Comparison of ENCODE assay signal across 8 cellular contexts in the genomic region with DNA sequence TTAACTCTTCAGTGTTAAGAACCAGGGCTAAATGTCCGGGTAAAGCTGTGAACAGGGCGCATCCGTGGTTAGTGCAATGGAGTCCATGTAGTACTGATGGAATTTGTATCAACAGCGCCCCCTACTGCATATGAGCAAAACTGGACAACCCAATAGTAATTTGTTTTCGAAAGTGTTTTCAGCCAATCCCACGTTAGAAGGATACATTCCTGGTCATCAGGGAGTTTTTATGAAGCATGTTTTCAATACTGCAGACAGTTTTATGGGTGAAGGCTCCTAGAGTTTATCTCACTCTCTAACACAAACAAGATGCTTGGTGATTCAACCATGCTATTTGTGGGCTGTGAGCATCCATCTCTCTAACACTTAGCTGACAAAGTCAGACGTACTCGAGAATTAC. TPM values are rescaled to one million over a fixed set of nuclear protein-coding genes. Genes with fewer than 3 reads are reported as not detected.
DNase-seq lines count a peak whose midpoint lies in the region; ATAC-seq and TF ChIP-seq lines count a peak whose summit lies in the region.

No MANE protein-coding gene starts in this region.

- no peaks in the 10 kb centered on the region for H3K79me2 ChIP-seq in SK-N-SH (ENCODE audit: insufficient read depth)

- H3K27me3 Mint-ChIP-seq in activated CD4-positive, alpha-beta memory T cell treated with anti-CD3 and anti-CD28 coated beads for 36 hours, result peaks cover 22% of the 10 kb centered on the region

- ATAC-seq in SK-N-SH treated with all-trans-retinoic acid at 6 μM for 48 hours, result no peak
- ATAC-seq in GM18873 (IDR thresholded peaks at IDR 0.05; ENCODE audit: low FRiP score, unreplicated experiment), result no peak

- no peak overlapping the region for H2AFZ ChIP-seq in SK-N-SH (ENCODE audit: low read depth)

- TF ChIP-seq POLR2A in stomach (IDR thresholded peaks at IDR 0.05), result no peak

- no peak for TF ChIP-seq EP300 in SK-N-SH (IDR thresholded peaks at IDR 0.05; ENCODE audit: borderline replicate concordance in 1 of 2, low read depth in 1 of 2, low read length in 1 of 2)
- TF ChIP-seq EP300 in stomach (IDR thresholded peaks at IDR 0.05), result no peak

- TF ChIP-seq CTCF in SK-N-SH (IDR thresholded peaks at IDR 0.05) (peak; percentile 66), stomach (IDR thresholded peaks at IDR 0.05) (peak in 3 of 7 experiments; percentile 23 to 40 (median 37))

- no peaks in the 10 kb centered on the region for H3K9me3 Mint-ChIP-seq in activated CD4-positive, alpha-beta memory T cell treated with anti-CD3 and anti-CD28 coated beads for 36 hours

- POLR2A ChIA-PET in SK-N-SH (lab: Yijun Ruan, JAX), result no interaction called here
- POLR2A ChIA-PET in activated CD4-positive, alpha-beta memory T cell treated with anti-CD3 and anti-CD28 coated beads for 36 hours (lab: Charles Lee), result interaction anchor here (0.5 kb wide), 1 partner anchor 223 kb away, joined by 3 read pairs; no protein-coding TSS in a partner anchor

- H3K27ac ChIP-seq in SK-N-SH (ENCODE audit: low read depth in 2 of 2, low read length in 1 of 2) (no peak overlapping the region), iPS DF 6.9 (ENCODE audit: low read length) (no peak overlapping the region), stomach (no peak overlapping the region)

- H4K20me1 ChIP-seq in SK-N-SH (ENCODE audit: insufficient read depth), result no peaks in the 10 kb centered on the region

- H3K9ac ChIP-seq in SK-N-SH, result no peak overlapping the region

- H3K27me3 ChIP-seq in SK-N-SH (ENCODE audit: insufficient read depth) (no peaks in the 10 kb centered on the region), iPS DF 6.9 (ENCODE audit: control insufficient read depth, insufficient read depth, low read length) (no peaks in the 10 kb centered on the region), stomach (peaks cover 0 to 35% (median 0%) of the 10 kb centered on the region in 3 donors)

- no peak overlapping the region for H3K4me2 ChIP-seq in SK-N-SH

- WGBS in SK-N-SH (ENCODE audit: low lambda C conversion rate), result 38% methylated on average over 8 of the region's 8 CpGs
- no CpG with 5 or more reads among the region's 8 CpGs for WGBS in iPS DF 6.9 (ENCODE audit: insufficient coverage, insufficient read length)
- 47 to 55% (median 53%) methylated on average over 8 of the region's 8 CpGs for WGBS in stomach, 5 donors

- CTCF ChIA-PET in SK-N-SH (lab: Yijun Ruan, JAX), result interaction anchor here (0.7 to 1.8 kb wide), 6 partner anchors 10 to 418 kb away, joined by 3 to 10 read pairs (median 3); no protein-coding TSS in a partner anchor
- CTCF ChIA-PET in activated CD4-positive, alpha-beta memory T cell treated with anti-CD3 and anti-CD28 coated beads for 36 hours (lab: Charles Lee), result interaction anchor here (0.5 to 4.2 kb wide), 35 partner anchors 8 to 267 kb away, joined by 3 to 50 read pairs (median 4); partner anchors contain the start of genes DDX52 and SYNRG

- H3K4me1 ChIP-seq in SK-N-SH (ENCODE audit: control insufficient read depth in 1 of 2, insufficient read depth in 2 of 2, low read depth in 1 of 2, low read length in 1 of 2), result peaks cover 0 to 6% of the 10 kb centered on the region in 2 experiments; a peak in 2 of 4 replicates
- no peaks in the 10 kb centered on the region for H3K4me1 ChIP-seq in iPS DF 6.9 (ENCODE audit: control insufficient read depth, insufficient read depth, low read length)
- H3K4me1 ChIP-seq in stomach, result peaks cover 0 to 9% (median 9%) of the 10 kb centered on the region in 4 donors

- H3K36me3 ChIP-seq in SK-N-SH (replicated peaks in 1 of 2; ENCODE audit: control insufficient read depth in 1 of 2, insufficient read depth in 2 of 2, low read length in 1 of 2), result no peaks in the 10 kb centered on the region
- H3K36me3 ChIP-seq in iPS DF 6.9 (ENCODE audit: control insufficient read depth, insufficient read depth, low read length), result no peaks in the 10 kb centered on the region
- H3K36me3 ChIP-seq in stomach, result no peaks in the 10 kb centered on the region

- H3K9me2 ChIP-seq in SK-N-SH, result no peaks in the 10 kb centered on the region

- TF ChIP-seq RAD21 in SK-N-SH (IDR thresholded peaks at IDR 0.05; ENCODE audit: low read length), result peak; percentile 18; the same call in 1 of the 2 replicates

- H3K4me3 Mint-ChIP-seq in activated CD4-positive, alpha-beta memory T cell treated with anti-CD3 and anti-CD28 coated beads for 36 hours, result no peak overlapping the region

- no peaks in the 10 kb centered on the region for H3K36me3 Mint-ChIP-seq in activated CD4-positive, alpha-beta memory T cell treated with anti-CD3 and anti-CD28 coated beads for 36 hours

- H3F3A ChIP-seq in SK-N-SH (replicated peaks; ENCODE audit: insufficient read depth), result no peaks in the 10 kb centered on the region

- H3K4me3 ChIP-seq in SK-N-SH (ENCODE audit: low read depth in 2 of 2, low read length in 1 of 2), result no peak overlapping the region
- H3K4me3 ChIP-seq in iPS DF 6.9 (ENCODE audit: low read length), result no peak overlapping the region
- H3K4me3 ChIP-seq in stomach, result no peak overlapping the region

- H3K4me1 Mint-ChIP-seq in activated CD4-positive, alpha-beta memory T cell treated with anti-CD3 and anti-CD28 coated beads for 36 hours (ENCODE audit: low read depth), result no peaks in the 10 kb centered on the region

- intact Hi-C loops in activated CD4-positive, alpha-beta memory T cell treated with anti-CD3 and anti-CD28 coated beads for 36 hours (cut with micrococcal nuclease), result loop anchor here (1.0 to 5.0 kb wide), 4 partner anchors 49 to 264 kb away; partner anchors contain the start of gene DDX52
- intact Hi-C loops in stomach (cut with DNase I; ENCODE audit: low total_unique reads), result no loop called here

- H3K9me3 ChIP-seq in SK-N-SH (no peaks in the 10 kb centered on the region), iPS DF 6.9 (ENCODE audit: control insufficient read depth, insufficient read depth, low read length) (no peaks in the 10 kb centered on the region), stomach (no peaks in the 10 kb centered on the region)

- DNase-seq in SK-N-SH (peak; percentile 19), LHCN-M2 (ENCODE audit: low read depth) (peak; percentile 32), iPS DF 6.9 (ENCODE audit: low read depth, low spot score) (peak; percentile 39), stomach (peak; percentile 30), NCI-H1436 (lab: John Stamatoyannopoulos, UW) (no peak)
- DNase-seq in activated CD4-positive, alpha-beta memory T cell treated with anti-CD3 and anti-CD28 coated beads for 36 hours, result peak; percentile 66

- H3K27ac Mint-ChIP-seq in activated CD4-positive, alpha-beta memory T cell treated with anti-CD3 and anti-CD28 coated beads for 36 hours, result no peak overlapping the region

TF ChIP-seq in SK-N-SH, 30 proteins besides CTCF, POLR2A, EP300 and RAD21:
- TF ChIP-seq FOXJ3 (CRISPR knock-in tag; IDR thresholded peaks at IDR 0.05) (no peak), TEAD4 (IDR thresholded peaks at IDR 0.05; ENCODE audit: borderline replicate concordance, insufficient read depth) (no peak), MAX (IDR thresholded peaks at IDR 0.05; ENCODE audit: low read depth) (no peak), FOXM1 (IDR thresholded peaks at IDR 0.05; ENCODE audit: low read depth) (peak; percentile 42; the same call in 1 of the 2 replicates)

TF ChIP-seq in SK-N-SH treated with all-trans-retinoic acid at 6 μM for 48 hours, 23 proteins besides CTCF, POLR2A, EP300 and RAD21 (continues in another document):
- TF ChIP-seq, protein P1, sequence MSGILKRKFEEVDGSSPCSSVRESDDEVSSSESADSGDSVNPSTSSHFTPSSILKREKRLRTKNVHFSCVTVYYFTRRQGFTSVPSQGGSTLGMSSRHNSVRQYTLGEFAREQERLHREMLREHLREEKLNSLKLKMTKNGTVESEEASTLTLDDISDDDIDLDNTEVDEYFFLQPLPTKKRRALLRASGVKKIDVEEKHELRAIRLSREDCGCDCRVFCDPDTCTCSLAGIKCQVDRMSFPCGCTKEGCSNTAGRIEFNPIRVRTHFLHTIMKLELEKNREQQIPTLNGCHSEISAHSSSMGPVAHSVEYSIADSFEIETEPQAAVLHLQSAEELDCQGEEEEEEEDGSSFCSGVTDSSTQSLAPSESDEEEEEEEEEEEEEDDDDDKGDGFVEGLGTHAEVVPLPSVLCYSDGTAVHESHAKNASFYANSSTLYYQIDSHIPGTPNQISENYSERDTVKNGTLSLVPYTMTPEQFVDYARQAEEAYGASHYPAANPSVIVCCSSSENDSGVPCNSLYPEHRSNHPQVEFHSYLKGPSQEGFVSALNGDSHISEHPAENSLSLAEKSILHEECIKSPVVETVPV (CRISPR knock-in tag; IDR thresholded peaks at IDR 0.05), result no peak
- TF ChIP-seq ZNF70 (CRISPR knock-in tag; IDR thresholded peaks at IDR 0.05), result no peak
- TF ChIP-seq RARB (CRISPR knock-in tag; IDR thresholded peaks at IDR 0.05), result no peak
- TF ChIP-seq ISL1 (CRISPR knock-in tag; IDR thresholded peaks at IDR 0.05), result no peak
- TF ChIP-seq, protein P2, sequence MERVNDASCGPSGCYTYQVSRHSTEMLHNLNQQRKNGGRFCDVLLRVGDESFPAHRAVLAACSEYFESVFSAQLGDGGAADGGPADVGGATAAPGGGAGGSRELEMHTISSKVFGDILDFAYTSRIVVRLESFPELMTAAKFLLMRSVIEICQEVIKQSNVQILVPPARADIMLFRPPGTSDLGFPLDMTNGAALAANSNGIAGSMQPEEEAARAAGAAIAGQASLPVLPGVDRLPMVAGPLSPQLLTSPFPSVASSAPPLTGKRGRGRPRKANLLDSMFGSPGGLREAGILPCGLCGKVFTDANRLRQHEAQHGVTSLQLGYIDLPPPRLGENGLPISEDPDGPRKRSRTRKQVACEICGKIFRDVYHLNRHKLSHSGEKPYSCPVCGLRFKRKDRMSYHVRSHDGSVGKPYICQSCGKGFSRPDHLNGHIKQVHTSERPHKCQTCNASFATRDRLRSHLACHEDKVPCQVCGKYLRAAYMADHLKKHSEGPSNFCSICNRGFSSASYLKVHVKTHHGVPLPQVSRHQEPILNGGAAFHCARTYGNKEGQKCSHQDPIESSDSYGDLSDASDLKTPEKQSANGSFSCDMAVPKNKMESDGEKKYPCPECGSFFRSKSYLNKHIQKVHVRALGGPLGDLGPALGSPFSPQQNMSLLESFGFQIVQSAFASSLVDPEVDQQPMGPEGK (CRISPR knock-in tag; IDR thresholded peaks at IDR 0.05; ENCODE audit: borderline replicate concordance), result no peak
- TF ChIP-seq TCF4 (CRISPR knock-in tag; IDR thresholded peaks at IDR 0.05; ENCODE audit: borderline replicate concordance), result no peak
- no peak for TF ChIP-seq ZFP30 (CRISPR knock-in tag; IDR thresholded peaks at IDR 0.05)
- TF ChIP-seq CSDC2 (CRISPR knock-in tag; IDR thresholded peaks at IDR 0.05), result no peak
- TF ChIP-seq BACH2 (CRISPR knock-in tag; IDR thresholded peaks at IDR 0.05; ENCODE audit: borderline replicate concordance), result no peak
- no peak for TF ChIP-seq ZFP3 (CRISPR knock-in tag; IDR thresholded peaks at IDR 0.05)
- no peak for TF ChIP-seq SNAI2 (CRISPR knock-in tag; IDR thresholded peaks at IDR 0.05)

RNA-seq across cellular contexts. Expression of gene HNF1B, which starts 46.6 kb away (rescaled TPM):
- polyA plus RNA-seq in SK-N-SH (2012; rRNA removed), result not detected in 2 replicates
- polyA plus RNA-seq in SK-N-SH (2012; cell fraction: cytosol; rRNA removed), result not detected in 2 replicates
- polyA plus RNA-seq in SK-N-SH (2012; cell fraction: nucleus; rRNA removed), result not detected in 2 replicates
- not detected in 2 replicates for total RNA-seq in LHCN-M2 (2014; rRNA removed)
- polyA plus RNA-seq in LHCN-M2 (2012), result not detected
- not detected for total RNA-seq in activated CD4-positive, alpha-beta memory T cell treated with anti-CD3 and anti-CD28 coated beads for 36 hours
- 10 to 100 TPM in 2 of 5 donors, 1 to 10 TPM in 2, under 1 TPM in 1; 0.58 to 19.2 (median 7.7) TPM for total RNA-seq in stomach
- polyA plus RNA-seq in stomach, result 1 to 10 TPM; 4.4 to 7.3 (median 6.7) TPM
